In genomic region chr7:42940985-42941847, GRCh38 we compare ENCODE assay signal across 8 cellular contexts. TPM values are rescaled to one million over a fixed set of nuclear protein-coding genes. Genes with fewer than 3 reads are reported as not detected.
DNase-seq lines count a peak whose midpoint lies in the region; ATAC-seq and TF ChIP-seq lines count a peak whose summit lies in the region.

No MANE protein-coding gene starts in this region.

- H3K36me3 Mint-ChIP-seq in activated CD8-positive, alpha-beta T cell treated with anti-CD3 and anti-CD28 coated beads for 36 hours (ENCODE audit: low read depth), result peaks cover 13% of the 10 kb centered on the region
- peaks cover 10% of the 10 kb centered on the region for H3K36me3 Mint-ChIP-seq in mesothelial cell of epicardium

- POLR2A ChIA-PET in activated CD8-positive, alpha-beta T cell treated with anti-CD3 and anti-CD28 coated beads for 36 hours (lab: Charles Lee), result interaction anchor here (0.7 to 1.4 kb wide), 3 partner anchors 9 to 764 kb away, joined by 3 to 4 read pairs (median 3); partner anchors contain the start of genes MRPL32 and PSMA2

- H3K4me3 Mint-ChIP-seq in activated CD8-positive, alpha-beta T cell treated with anti-CD3 and anti-CD28 coated beads for 36 hours, result no peak overlapping the region
- no peak overlapping the region for H3K4me3 Mint-ChIP-seq in mesothelial cell of epicardium

- no peaks in the 10 kb centered on the region for H3K9me3 Mint-ChIP-seq in activated CD8-positive, alpha-beta T cell treated with anti-CD3 and anti-CD28 coated beads for 36 hours
- H3K9me3 Mint-ChIP-seq in mesothelial cell of epicardium, result no peaks in the 10 kb centered on the region

- TF ChIP-seq CTCF in activated CD8-positive, alpha-beta T cell treated with anti-CD3 and anti-CD28 coated beads for 36 hours (IDR thresholded peaks at IDR 0.05), result peak; percentile 86
- TF ChIP-seq CTCF in mesothelial cell of epicardium (IDR thresholded peaks at IDR 0.05; ENCODE audit: unreplicated experiment), result peak; percentile 89

- peak; percentile 39 to 70 (median 54) for DNase-seq in activated CD4-positive, CD25-positive, alpha-beta regulatory T cell (lab: John Stamatoyannopoulos, UW)
- peak; percentile 63 for DNase-seq in NCI-H774 (lab: John Stamatoyannopoulos, UW)
- DNase-seq in activated CD8-positive, alpha-beta T cell treated with anti-CD3 and anti-CD28 coated beads for 36 hours, result peak; percentile 93
- peak; percentile 53 for DNase-seq in effector CD8-positive, alpha-beta T cell (lab: John Stamatoyannopoulos, UW)
- DNase-seq in mesothelial cell of epicardium (ENCODE audit: low spot score in 2 of 2, unreplicated experiment in 2 of 2), result peak; percentile 63 to 85
- DNase-seq in stimulated activated CD8-positive, alpha-beta memory T cell treated with anti-CD3 and anti-CD28 coated beads, Interleukin-2, amount 100 ng/mL, for 48 hours (ENCODE audit: low read depth in 2 of 2), result peak; percentile 60 to 69

- ATAC-seq in activated CD4-positive, CD25-positive, alpha-beta regulatory T cell treated with anti-CD3 and anti-CD28 coated beads, Interleukin-2, amount 50 U/mL, for 24 hours, result no peak
- peak; percentile 64 for ATAC-seq in HG03354 (IDR thresholded peaks at IDR 0.05; ENCODE audit: poor library complexity, severe bottlenecking, unreplicated experiment)
- ATAC-seq in activated CD8-positive, alpha-beta T cell treated with anti-CD3 and anti-CD28 coated beads for 36 hours, result peak; percentile 61

- H3K27ac Mint-ChIP-seq in activated CD8-positive, alpha-beta T cell treated with anti-CD3 and anti-CD28 coated beads for 36 hours, result no peak overlapping the region
- H3K27ac Mint-ChIP-seq in mesothelial cell of epicardium, result no peak overlapping the region

- H3K4me1 Mint-ChIP-seq in activated CD8-positive, alpha-beta T cell treated with anti-CD3 and anti-CD28 coated beads for 36 hours (ENCODE audit: low read depth), result peaks cover 33% of the 10 kb centered on the region
- no peaks in the 10 kb centered on the region for H3K4me1 Mint-ChIP-seq in mesothelial cell of epicardium

- intact Hi-C loops in activated CD8-positive, alpha-beta T cell treated with anti-CD3 and anti-CD28 coated beads for 36 hours (cut with micrococcal nuclease), result loop anchor here (5.0 to 10.0 kb wide), 2 partner anchors 174 to 321 kb away; partner anchors contain the start of gene HECW1

- CTCF ChIA-PET in activated CD8-positive, alpha-beta T cell treated with anti-CD3 and anti-CD28 coated beads for 36 hours (lab: Charles Lee), result interaction anchor here (0.6 to 2.2 kb wide), 34 partner anchors 9 to 1920 kb away, joined by 3 to 28 read pairs (median 4); partner anchors contain the start of genes C7orf25, MRPL32 and PSMA2

- H3K27me3 Mint-ChIP-seq in activated CD8-positive, alpha-beta T cell treated with anti-CD3 and anti-CD28 coated beads for 36 hours, result no peaks in the 10 kb centered on the region
- H3K27me3 Mint-ChIP-seq in mesothelial cell of epicardium (ENCODE audit: low read depth), result no peaks in the 10 kb centered on the region

RNA-seq across cellular contexts. Expression of gene MRPL32, which starts 9.0 kb away (rescaled TPM):
- total RNA-seq in activated CD8-positive, alpha-beta T cell treated with anti-CD3 and anti-CD28 coated beads for 36 hours, result 10 to 100 TPM; 66.9 to 68.5 TPM
- total RNA-seq in mesothelial cell of epicardium, result 52.0 to 53.5 TPM (median 53.0 TPM) in 3 replicates

RNA-seq across cellular contexts. Expression of gene PSMA2, which starts 9.2 kb away (rescaled TPM):
- total RNA-seq in activated CD8-positive, alpha-beta T cell treated with anti-CD3 and anti-CD28 coated beads for 36 hours, result 100 to 1,000 TPM; 193 to 197 TPM
- 72.3 to 76.3 TPM (median 74.7 TPM) in 3 replicates for total RNA-seq in mesothelial cell of epicardium

RNA-seq across cellular contexts. Expression of gene C7orf25, which starts 29.3 kb away (rescaled TPM):
- 1 to 10 TPM; 2.4 to 3.4 TPM for total RNA-seq in activated CD8-positive, alpha-beta T cell treated with anti-CD3 and anti-CD28 coated beads for 36 hours
- 5.0 to 5.8 TPM (median 5.7 TPM) in 3 replicates for total RNA-seq in mesothelial cell of epicardium

Comparison
In these comparisons a context has a peak if more than half of its experiments do, and no peak if none do; other contexts are left out.
1. ATAC-seq: peak in HG03354 (single experiment) and activated CD8-positive, alpha-beta T cell treated with anti-CD3 and anti-CD28 coated beads for 36 hours (single experiment); none in activated CD4-positive, CD25-positive, alpha-beta regulatory T cell treated with anti-CD3 and anti-CD28 coated beads, Interleukin-2, amount 50 U/mL, for 24 hours (0 of 2).
2. Peak in every context shown above with its lines, with median percentiles within 50 percentile points of each other: DNase-seq.